ENCODE assay signal across 1 cellular context in the genomic region with DNA sequence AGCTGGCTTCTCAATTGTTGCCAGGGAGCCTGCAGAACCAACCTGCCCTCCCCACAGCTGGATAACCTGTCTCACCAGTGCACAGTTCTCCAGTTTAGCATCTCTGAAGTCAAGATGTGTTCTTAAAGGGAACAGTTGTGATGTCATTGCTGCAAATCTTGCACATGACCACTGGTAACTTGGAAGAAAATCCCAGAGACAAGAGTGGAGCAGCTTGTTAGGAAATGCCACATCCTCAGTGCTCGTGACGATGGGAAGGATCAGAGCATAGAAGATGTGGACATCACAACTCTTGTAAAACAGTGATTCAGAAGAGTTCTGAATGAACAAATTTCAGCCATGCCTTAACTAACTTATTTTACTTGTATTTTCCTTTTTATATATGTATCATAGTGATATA.
TF ChIP-seq lines count a peak whose summit lies in the region.

No MANE protein-coding gene starts in this region.

TF ChIP-seq in HepG2, 621 proteins besides CTCF, POLR2A, EP300 and RAD21 (continued from another document):
- TF ChIP-seq, protein P1, sequence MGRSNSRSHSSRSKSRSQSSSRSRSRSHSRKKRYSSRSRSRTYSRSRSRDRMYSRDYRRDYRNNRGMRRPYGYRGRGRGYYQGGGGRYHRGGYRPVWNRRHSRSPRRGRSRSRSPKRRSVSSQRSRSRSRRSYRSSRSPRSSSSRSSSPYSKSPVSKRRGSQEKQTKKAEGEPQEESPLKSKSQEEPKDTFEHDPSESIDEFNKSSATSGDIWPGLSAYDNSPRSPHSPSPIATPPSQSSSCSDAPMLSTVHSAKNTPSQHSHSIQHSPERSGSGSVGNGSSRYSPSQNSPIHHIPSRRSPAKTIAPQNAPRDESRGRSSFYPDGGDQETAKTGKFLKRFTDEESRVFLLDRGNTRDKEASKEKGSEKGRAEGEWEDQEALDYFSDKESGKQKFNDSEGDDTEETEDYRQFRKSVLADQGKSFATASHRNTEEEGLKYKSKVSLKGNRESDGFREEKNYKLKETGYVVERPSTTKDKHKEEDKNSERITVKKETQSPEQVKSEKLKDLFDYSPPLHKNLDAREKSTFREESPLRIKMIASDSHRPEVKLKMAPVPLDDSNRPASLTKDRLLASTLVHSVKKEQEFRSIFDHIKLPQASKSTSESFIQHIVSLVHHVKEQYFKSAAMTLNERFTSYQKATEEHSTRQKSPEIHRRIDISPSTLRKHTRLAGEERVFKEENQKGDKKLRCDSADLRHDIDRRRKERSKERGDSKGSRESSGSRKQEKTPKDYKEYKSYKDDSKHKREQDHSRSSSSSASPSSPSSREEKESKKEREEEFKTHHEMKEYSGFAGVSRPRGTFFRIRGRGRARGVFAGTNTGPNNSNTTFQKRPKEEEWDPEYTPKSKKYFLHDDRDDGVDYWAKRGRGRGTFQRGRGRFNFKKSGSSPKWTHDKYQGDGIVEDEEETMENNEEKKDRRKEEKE (IDR thresholded peaks at IDR 0.05), result no peak
- TF ChIP-seq, protein P2, sequence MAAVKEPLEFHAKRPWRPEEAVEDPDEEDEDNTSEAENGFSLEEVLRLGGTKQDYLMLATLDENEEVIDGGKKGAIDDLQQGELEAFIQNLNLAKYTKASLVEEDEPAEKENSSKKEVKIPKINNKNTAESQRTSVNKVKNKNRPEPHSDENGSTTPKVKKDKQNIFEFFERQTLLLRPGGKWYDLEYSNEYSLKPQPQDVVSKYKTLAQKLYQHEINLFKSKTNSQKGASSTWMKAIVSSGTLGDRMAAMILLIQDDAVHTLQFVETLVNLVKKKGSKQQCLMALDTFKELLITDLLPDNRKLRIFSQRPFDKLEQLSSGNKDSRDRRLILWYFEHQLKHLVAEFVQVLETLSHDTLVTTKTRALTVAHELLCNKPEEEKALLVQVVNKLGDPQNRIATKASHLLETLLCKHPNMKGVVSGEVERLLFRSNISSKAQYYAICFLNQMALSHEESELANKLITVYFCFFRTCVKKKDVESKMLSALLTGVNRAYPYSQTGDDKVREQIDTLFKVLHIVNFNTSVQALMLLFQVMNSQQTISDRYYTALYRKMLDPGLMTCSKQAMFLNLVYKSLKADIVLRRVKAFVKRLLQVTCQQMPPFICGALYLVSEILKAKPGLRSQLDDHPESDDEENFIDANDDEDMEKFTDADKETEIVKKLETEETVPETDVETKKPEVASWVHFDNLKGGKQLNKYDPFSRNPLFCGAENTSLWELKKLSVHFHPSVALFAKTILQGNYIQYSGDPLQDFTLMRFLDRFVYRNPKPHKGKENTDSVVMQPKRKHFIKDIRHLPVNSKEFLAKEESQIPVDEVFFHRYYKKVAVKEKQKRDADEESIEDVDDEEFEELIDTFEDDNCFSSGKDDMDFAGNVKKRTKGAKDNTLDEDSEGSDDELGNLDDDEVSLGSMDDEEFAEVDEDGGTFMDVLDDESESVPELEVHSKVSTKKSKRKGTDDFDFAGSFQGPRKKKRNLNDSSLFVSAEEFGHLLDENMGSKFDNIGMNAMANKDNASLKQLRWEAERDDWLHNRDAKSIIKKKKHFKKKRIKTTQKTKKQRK (IDR thresholded peaks at IDR 0.05; ENCODE audit: low read length), result no peak
